19 cellular contexts compared by ENCODE assay signal in the genomic region with DNA sequence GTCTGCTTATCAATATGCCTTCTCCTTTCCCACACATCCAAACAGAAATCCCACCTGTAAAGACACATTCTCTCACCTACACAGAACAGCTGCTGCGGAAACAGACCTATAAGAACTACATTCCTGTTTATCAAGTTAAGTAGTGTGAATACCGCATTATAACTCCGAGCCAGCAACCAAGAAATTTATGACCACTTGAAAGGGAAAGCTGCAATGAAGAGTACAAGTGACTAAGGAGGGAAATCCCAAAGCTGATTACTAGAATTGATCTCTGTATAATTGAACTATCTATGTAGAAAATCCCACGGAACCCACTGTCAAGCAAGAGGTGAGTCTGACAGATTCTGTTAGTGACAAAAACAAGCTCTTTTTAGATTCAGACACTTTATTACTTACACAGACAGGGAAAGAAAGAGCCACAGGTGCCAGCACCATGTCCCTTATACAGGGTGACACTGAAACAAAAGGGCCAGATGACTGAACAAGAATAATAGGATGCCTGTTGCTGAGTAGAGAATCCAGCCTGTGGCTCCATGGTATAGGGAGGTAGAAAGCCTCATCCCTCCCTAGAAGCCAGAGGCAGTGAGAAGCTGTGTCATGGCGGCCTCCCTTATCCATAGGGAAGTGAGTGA. TPM values are rescaled to one million over a fixed set of nuclear protein-coding genes. Genes with fewer than 3 reads are reported as not detected.
DNase-seq lines count a peak whose midpoint lies in the region; ATAC-seq and TF ChIP-seq lines count a peak whose summit lies in the region.
"Had no signal": no experiment of that assay in that cellular context is flagged by ENCODE, and none has a peak within 500 bp of the region (broad histone marks: within the 10 kb centered on the region; RNA-seq: fewer than 3 reads in every experiment).

No MANE protein-coding gene starts in this region.

- no peaks in the 10 kb centered on the region for H3K79me1 ChIP-seq in mesenchymal stem cell (replicated peaks; ENCODE audit: low read length, poor library complexity, severe bottlenecking)

- no peak overlapping the region for H2AK5ac ChIP-seq in mesenchymal stem cell (ENCODE audit: low read length, severe bottlenecking)

- TF ChIP-seq EP300 in esophagus muscularis mucosa (IDR thresholded peaks at IDR 0.05), result no peak

- H3K27ac Mint-ChIP-seq in activated CD4-positive, alpha-beta T cell treated with anti-CD3 and anti-CD28 coated beads for 36 hours, result no peak overlapping the region
- H3K27ac Mint-ChIP-seq: CD4-positive, CD25-positive, alpha-beta regulatory T cell had no signal

- intact Hi-C loops in activated CD4-positive, alpha-beta T cell treated with anti-CD3 and anti-CD28 coated beads for 36 hours (cut with DNase I, micrococcal nuclease), result no loop called here
- intact Hi-C loops in mucosa of descending colon (cut with DNase I, micrococcal nuclease), result no loop called here
- intact Hi-C loops in esophagus muscularis mucosa (cut with DNase I), result no loop called here

- no peak for TF ChIP-seq POLR2A in esophagus muscularis mucosa (IDR thresholded peaks at IDR 0.05; ENCODE audit: low read depth)

- H3K18ac ChIP-seq in mesenchymal stem cell (ENCODE audit: low read depth in 1 of 2, low read length in 2 of 2), result no peak overlapping the region

- no peak overlapping the region for H3K9ac ChIP-seq in mesenchymal stem cell (ENCODE audit: low read length)
- H3K9ac ChIP-seq: BLaER1 treated with 17β-estradiol and CSF1 and Interleukin-3, amounts not matched to agents 10 nM and 100 nM had no signal

- no peak overlapping the region for H3K14ac ChIP-seq in mesenchymal stem cell (ENCODE audit: low read length in 2 of 2)

- H3K4me3 Mint-ChIP-seq in activated CD4-positive, alpha-beta T cell treated with anti-CD3 and anti-CD28 coated beads for 36 hours, result no peak overlapping the region
- H3K4me3 Mint-ChIP-seq: CD4-positive, CD25-positive, alpha-beta regulatory T cell had no signal

- H4K91ac ChIP-seq in mesenchymal stem cell (ENCODE audit: low read length), result no peak overlapping the region

- H2BK12ac ChIP-seq in mesenchymal stem cell (ENCODE audit: low read length in 2 of 2), result no peak overlapping the region

- POLR2A ChIA-PET in activated CD4-positive, alpha-beta T cell treated with anti-CD3 and anti-CD28 coated beads for 36 hours (lab: Charles Lee), result no interaction called here

- H3K9me3 ChIP-seq in mucosa of descending colon (no peaks in the 10 kb centered on the region), esophagus muscularis mucosa (no peaks in the 10 kb centered on the region), mesenchymal stem cell (ENCODE audit: control insufficient read depth, low read length) (peaks cover 57% of the 10 kb centered on the region)

- H3K36me3 Mint-ChIP-seq in activated CD4-positive, alpha-beta T cell treated with anti-CD3 and anti-CD28 coated beads for 36 hours (ENCODE audit: low read depth), result no peaks in the 10 kb centered on the region
- H3K36me3 Mint-ChIP-seq: CD4-positive, CD25-positive, alpha-beta regulatory T cell had no signal

- DNase-seq in activated CD4-positive, alpha-beta T cell treated with anti-CD3 and anti-CD28 coated beads for 36 hours, result no peak
- DNase-seq in activated CD4-positive, alpha-beta T cell treated with anti-CD3 and anti-CD28 coated beads for 4 hours, result no peak
- DNase-seq in DMS79 (lab: John Stamatoyannopoulos, UW) (peak; percentile 43), NCI-H526 treated with DMSO at 0.1 percent for 48 hours (lab: John Stamatoyannopoulos, UW) (peak; percentile 20), mucosa of descending colon (no peak), DMS 273 (lab: John Stamatoyannopoulos, UW; ENCODE audit: unreplicated experiment) (no peak), esophagus muscularis mucosa (ENCODE audit: extremely low spot score) (no peak), mesenchymal stem cell (no peak)
- DNase-seq: ACHN; Calu3; CD4-positive, CD25-positive, alpha-beta regulatory T cell; DND-41; GDM1; HCEC 1CT; IMR-90 had no signal

- H3K27ac ChIP-seq in esophagus muscularis mucosa (replicated peaks in 1 of 4) (no peak overlapping the region), mesenchymal stem cell (ENCODE audit: low read length, poor library complexity, severe bottlenecking) (no peak overlapping the region)
- H3K27ac ChIP-seq: BLaER1 treated with 17β-estradiol and CSF1 and Interleukin-3, amounts not matched to agents 10 nM and 100 nM; HL-60 had no signal

- no peak overlapping the region for H3K4me3 ChIP-seq in mucosa of descending colon
- no peak overlapping the region for H3K4me3 ChIP-seq in esophagus muscularis mucosa
- no peak overlapping the region for H3K4me3 ChIP-seq in mesenchymal stem cell (ENCODE audit: insufficient read depth in 1 of 2, low read depth in 1 of 2, low read length in 2 of 2)
- H3K4me3 ChIP-seq: BLaER1 treated with 17β-estradiol and CSF1 and Interleukin-3, amounts not matched to agents 10 nM and 100 nM had no signal

- peaks cover 0 to 59% (median 9%) of the 10 kb centered on the region in 4 donors for H3K27me3 ChIP-seq in esophagus muscularis mucosa
- H3K27me3 ChIP-seq in mesenchymal stem cell (ENCODE audit: control insufficient read depth in 1 of 2, insufficient read depth in 1 of 2, low read length in 2 of 2), result peaks cover 47 to 70% of the 10 kb centered on the region in 2 experiments
- H3K27me3 ChIP-seq: BLaER1 treated with 17β-estradiol and CSF1 and Interleukin-3, amounts not matched to agents 10 nM and 100 nM had no signal

- H3K9me3 Mint-ChIP-seq in activated CD4-positive, alpha-beta T cell treated with anti-CD3 and anti-CD28 coated beads for 36 hours (ENCODE audit: low read depth), result no peaks in the 10 kb centered on the region

- no peak overlapping the region for H2BK120ac ChIP-seq in mesenchymal stem cell (ENCODE audit: low read depth, low read length)

- H3K4me1 Mint-ChIP-seq in activated CD4-positive, alpha-beta T cell treated with anti-CD3 and anti-CD28 coated beads for 36 hours, result no peaks in the 10 kb centered on the region
- H3K4me1 Mint-ChIP-seq: CD4-positive, CD25-positive, alpha-beta regulatory T cell had no signal

- H2BK5ac ChIP-seq in mesenchymal stem cell (ENCODE audit: low read depth, low read length, poor library complexity, severe bottlenecking), result no peak overlapping the region

- ATAC-seq in activated CD4-positive, alpha-beta T cell treated with anti-CD3 and anti-CD28 coated beads for 36 hours, result peak; percentile 39
- peak; percentile 39 for ATAC-seq in mucosa of descending colon

- no peak overlapping the region for H2BK15ac ChIP-seq in mesenchymal stem cell (ENCODE audit: low read depth, poor library complexity, severe bottlenecking)

- H3K23ac ChIP-seq in mesenchymal stem cell (ENCODE audit: low read length in 2 of 2), result no peak overlapping the region

- H3K27me3 Mint-ChIP-seq in activated CD4-positive, alpha-beta T cell treated with anti-CD3 and anti-CD28 coated beads for 36 hours, result peaks cover 48% of the 10 kb centered on the region

- H4K8ac ChIP-seq in mesenchymal stem cell (ENCODE audit: low read length), result no peak overlapping the region

- H2AFZ ChIP-seq in mesenchymal stem cell (ENCODE audit: low read depth, low read length), result no peak overlapping the region

- H3K36me3 ChIP-seq in mucosa of descending colon (ENCODE audit: low read depth) (no peaks in the 10 kb centered on the region), esophagus muscularis mucosa (no peaks in the 10 kb centered on the region), mesenchymal stem cell (ENCODE audit: control insufficient read depth in 1 of 2, insufficient read depth in 2 of 2, low read depth in 1 of 2, low read length in 2 of 2) (no peaks in the 10 kb centered on the region)

- TF ChIP-seq CTCF in mucosa of descending colon (IDR thresholded peaks at IDR 0.05) (no peak), esophagus muscularis mucosa (IDR thresholded peaks at IDR 0.05) (no peak)

- H3K4me1 ChIP-seq in mucosa of descending colon (ENCODE audit: low read depth), result no peaks in the 10 kb centered on the region
- H3K4me1 ChIP-seq in esophagus muscularis mucosa, result no peaks in the 10 kb centered on the region
- no peaks in the 10 kb centered on the region for H3K4me1 ChIP-seq in mesenchymal stem cell (ENCODE audit: control insufficient read depth, insufficient read depth, low read depth, low read length)
- H3K4me1 ChIP-seq: BLaER1 treated with 17β-estradiol and CSF1 and Interleukin-3, amounts not matched to agents 10 nM and 100 nM had no signal

- WGBS in esophagus muscularis mucosa, result 89% methylated on average over 5 of the region's 5 CpGs
- WGBS in mesenchymal stem cell, result 87% methylated on average over 2 of the region's 5 CpGs

- H3K4ac ChIP-seq in mesenchymal stem cell (ENCODE audit: low read depth in 1 of 2, low read length in 2 of 2), result no peak overlapping the region

- CTCF ChIA-PET in activated CD4-positive, alpha-beta T cell treated with anti-CD3 and anti-CD28 coated beads for 36 hours (lab: Charles Lee), result interaction anchor here (1.0 to 1.4 kb wide), 3 partner anchors 13 to 36 kb away, joined by 3 to 7 read pairs (median 4); no protein-coding TSS in a partner anchor

- H3K4me2 ChIP-seq in mesenchymal stem cell (ENCODE audit: low read length, poor library complexity, severe bottlenecking), result no peak overlapping the region
- H3K4me2 ChIP-seq: BLaER1 treated with 17β-estradiol and CSF1 and Interleukin-3, amounts not matched to agents 10 nM and 100 nM had no signal

RNA-seq across cellular contexts. Expression of gene IGFL4, which starts 1.6 kb away (rescaled TPM):
- not detected for total RNA-seq in activated CD4-positive, alpha-beta T cell treated with anti-CD3 and anti-CD28 coated beads for 36 hours
- total RNA-seq in mucosa of descending colon (not detected), esophagus muscularis mucosa (not detected)
- polyA plus RNA-seq in mesenchymal stem cell (2013, experiment 1 of 2), result not detected
- not detected for polyA plus RNA-seq in mesenchymal stem cell (2013, experiment 2 of 2)
- total RNA-seq: A172; Calu3; CD4-positive, CD25-positive, alpha-beta regulatory T cell; H4; IMR-90 had no signal
- polyA plus RNA-seq: CD4-positive, CD25-positive, alpha-beta regulatory T cell; IMR-90 had no signal

RNA-seq across cellular contexts. Expression of gene PGLYRP1, which starts 19.5 kb away (rescaled TPM):
- total RNA-seq in activated CD4-positive, alpha-beta T cell treated with anti-CD3 and anti-CD28 coated beads for 36 hours, result not detected
- total RNA-seq in mucosa of descending colon (not detected), esophagus muscularis mucosa (under 1 TPM in 1 of 4 donors, not detected in 3; 0.65 TPM)
- not detected for polyA plus RNA-seq in mesenchymal stem cell (2013, experiment 1 of 2)
- not detected for polyA plus RNA-seq in mesenchymal stem cell (2013, experiment 2 of 2)
- total RNA-seq: A172; Calu3; CD4-positive, CD25-positive, alpha-beta regulatory T cell; H4; IMR-90 had no signal
- polyA plus RNA-seq: CD4-positive, CD25-positive, alpha-beta regulatory T cell; IMR-90 had no signal

RNA-seq across cellular contexts. Expression of gene CCDC61, which starts 47.1 kb away (rescaled TPM):
- 10 to 100 TPM; 22.4 to 26.2 TPM for total RNA-seq in activated CD4-positive, alpha-beta T cell treated with anti-CD3 and anti-CD28 coated beads for 36 hours
- total RNA-seq in mucosa of descending colon (10 to 100 TPM; 16.5 to 25.0 (median 17.6) TPM), esophagus muscularis mucosa (1 to 10 TPM; 5.3 to 9.6 (median 8.6) TPM)
- polyA plus RNA-seq in mesenchymal stem cell (2013, experiment 1 of 2), result 3.0 TPM
- 2.9 TPM for polyA plus RNA-seq in mesenchymal stem cell (2013, experiment 2 of 2)

Comparison
In these comparisons a context has a peak if more than half of its experiments do, and no peak if none do; other contexts are left out.
1. DNase-seq: peak in DMS79 (single experiment) and NCI-H526 treated with DMSO at 0.1 percent for 48 hours (single experiment); none in activated CD4-positive, alpha-beta T cell treated with anti-CD3 and anti-CD28 coated beads for 36 hours (single experiment), activated CD4-positive, alpha-beta T cell treated with anti-CD3 and anti-CD28 coated beads for 4 hours (0 of 2), mucosa of descending colon (0 of 3), DMS 273 (single experiment), esophagus muscularis mucosa (single experiment) and mesenchymal stem cell (single experiment).